ENCODE assay signal across 8 cellular contexts in genomic region chr2:217993817-217994459, GRCh38. TPM values are rescaled to one million over a fixed set of nuclear protein-coding genes. Genes with fewer than 3 reads are reported as not detected.
DNase-seq lines count a peak whose midpoint lies in the region; ATAC-seq, FAIRE-seq and TF ChIP-seq lines count a peak whose summit lies in the region.

No MANE protein-coding gene starts in this region.

- H3K4me1 ChIP-seq in Karpas-422 (ENCODE audit: low read length) = no peaks in the 10 kb centered on the region

- peak; percentile 81 for DNase-seq in GM03348 (ENCODE audit: low spot score)
- peak; percentile 75 for DNase-seq in Karpas-422
- DNase-seq in bronchial epithelial cell (ENCODE audit: low read depth) = peak; percentile 31
- DNase-seq in lung microvascular endothelial cell (ENCODE audit: low read depth in 2 of 2) = peak; percentile 61 to 83
- peak; percentile 27 for DNase-seq in stimulated activated CD8-positive, alpha-beta memory T cell treated with anti-CD3 and anti-CD28 coated beads, Interleukin-7, amount 100 ng/mL, for 24 hours (ENCODE audit: low read depth)
- DNase-seq in KG1 (lab: John Stamatoyannopoulos, UW) = no peak

- no peaks in the 10 kb centered on the region for H3K79me2 ChIP-seq in Karpas-422 (ENCODE audit: low read length)

- H3K9ac ChIP-seq in Karpas-422 (ENCODE audit: low read length) = no peak overlapping the region

- H3K4me2 ChIP-seq in Karpas-422 (ENCODE audit: low read depth, low read length, poor library complexity, severe bottlenecking) = no peak overlapping the region

- H4K20me1 ChIP-seq in Karpas-422 (ENCODE audit: insufficient read depth, low read depth, low read length) = no peaks in the 10 kb centered on the region

- TF ChIP-seq CTCF in VCaP (conservative IDR thresholded peaks at IDR 0.05) (peak; percentile 83), bronchial epithelial cell (IDR thresholded peaks at IDR 0.05; ENCODE audit: insufficient read depth, low read length, severe bottlenecking) (peak; percentile 89)

- no peaks in the 10 kb centered on the region for H3K9me2 ChIP-seq in Karpas-422 (replicated peaks; ENCODE audit: insufficient read depth, low read length)

- H3K9me3 ChIP-seq in Karpas-422 (ENCODE audit: low read length) = no peaks in the 10 kb centered on the region

- ATAC-seq in GM18511 (IDR thresholded peaks at IDR 0.05; ENCODE audit: unreplicated experiment) = no peak

- no peak overlapping the region for H2AFZ ChIP-seq in Karpas-422 (ENCODE audit: low read length)

- H3K27me3 ChIP-seq in Karpas-422 (ENCODE audit: low read length) = no peaks in the 10 kb centered on the region
- no peaks in the 10 kb centered on the region for H3K27me3 ChIP-seq in bronchial epithelial cell (ENCODE audit: control insufficient read depth, insufficient read depth, low read length)

- no peak for FAIRE-seq in bronchial epithelial cell (lab: Jason Lieb, UNC)

- H3K36me3 ChIP-seq in Karpas-422 (ENCODE audit: insufficient read depth, low read length) = no peaks in the 10 kb centered on the region
- H3K36me3 ChIP-seq in bronchial epithelial cell (ENCODE audit: control insufficient read depth, insufficient read depth, low read length) = no peaks in the 10 kb centered on the region

- no peak overlapping the region for H3K4me3 ChIP-seq in Karpas-422 (ENCODE audit: low read length)
- no peak overlapping the region for H3K4me3 ChIP-seq in bronchial epithelial cell (ENCODE audit: low read depth, low read length)

- no peak overlapping the region for H3K27ac ChIP-seq in Karpas-422 (ENCODE audit: low read length)
- no peak overlapping the region for H3K27ac ChIP-seq in VCaP

RNA-seq across cellular contexts. Expression of gene TNS1, which starts 8.9 kb away (rescaled TPM):
- total RNA-seq in Karpas-422 (2014; rRNA removed; shearing (Covaris generic); ENCODE audit: low replicate concordance) = 1.7 TPM in 1 of 2 replicates, not detected in the other
- total RNA-seq in bronchial epithelial cell (1.6 and 2.0 TPM in 2 replicates), lung microvascular endothelial cell (26.8 and 82.1 TPM in 2 replicates)
